9 cellular contexts compared by ENCODE assay signal in genomic region chr20:21521596-21522478, GRCh38. TPM values are rescaled to one million over a fixed set of nuclear protein-coding genes. Genes with fewer than 3 reads are reported as not detected.
DNase-seq lines count a peak whose midpoint lies in the region; ATAC-seq, FAIRE-seq and TF ChIP-seq lines count a peak whose summit lies in the region.
"Had no signal": no experiment of that assay in that cellular context is flagged by ENCODE, and none has a peak within 500 bp of the region (broad histone marks: within the 10 kb centered on the region; RNA-seq: fewer than 3 reads in every experiment).

No MANE protein-coding gene starts in this region.

- no peak overlapping the region for H2AFZ ChIP-seq in keratinocyte (ENCODE audit: control insufficient read depth, low read length)

- dilution Hi-C loops in keratinocyte (cut with MboI; ENCODE audit: extremely low pct_ligation_motif_present, low sequenced_read_pairs), result no loop called here

- H3K36me3 ChIP-seq in keratinocyte (ENCODE audit: control insufficient read depth in 2 of 2, extremely low read depth in 1 of 2, insufficient read depth in 2 of 2, low read length in 2 of 2), result no peaks in the 10 kb centered on the region
- H3K36me3 ChIP-seq in suprapubic skin, result no peaks in the 10 kb centered on the region
- H3K36me3 ChIP-seq: ovary had no signal

- FAIRE-seq in keratinocyte (lab: Jason Lieb, UNC), result no peak

- H3K27ac ChIP-seq in VCaP (peak overlapping the region; percentile 75), keratinocyte (ENCODE audit: control insufficient read depth, insufficient read depth, low read length) (no peak overlapping the region), suprapubic skin (no peak overlapping the region)
- H3K27ac ChIP-seq: ovary had no signal

- TF ChIP-seq EP300 in suprapubic skin (IDR thresholded peaks at IDR 0.05), result no peak

- TF ChIP-seq CTCF in VCaP (conservative IDR thresholded peaks at IDR 0.05) (0 out of 2 replicates have a peak, but pooled peaks have one; percentile 31), keratinocyte (optimal IDR thresholded peaks at IDR 0.05 in 1 of 3, IDR thresholded peaks at IDR 0.05 in 1 of 3, conservative IDR thresholded peaks at IDR 0.05 in 1 of 3; ENCODE audit: extremely low read depth in 1 of 3, insufficient read depth in 2 of 3, low read length in 3 of 3) (no peak), suprapubic skin (IDR thresholded peaks at IDR 0.05) (no peak)

- POLR2A ChIA-PET in activated naive CD8-positive, alpha-beta T cell treated with anti-CD3 and anti-CD28 coated beads, Interleukin-2, amount 10 ng/mL, durations not matched to agents 7 days and 5 days (lab: Charles Lee), result no interaction called here

- no peak for ATAC-seq in activated naive CD8-positive, alpha-beta T cell treated with anti-CD3 and anti-CD28 coated beads, Interleukin-2, amount 10 ng/mL, durations not matched to agents 7 days and 5 days (ENCODE audit: low read depth)
- no peak for ATAC-seq in activated T-helper 17 cell treated with anti-CD3 and anti-CD28 coated beads, Interleukin-2, amount 50 U/mL, for 72 hours (replicated peaks)
- no peak for ATAC-seq in GM18907 (IDR thresholded peaks at IDR 0.05; ENCODE audit: unreplicated experiment)

- H3K27me3 ChIP-seq in keratinocyte (ENCODE audit: control insufficient read depth, extremely low read depth, insufficient read depth, low read length) (peaks cover 91% of the 10 kb centered on the region), suprapubic skin (peaks cover 96% of the 10 kb centered on the region)
- H3K27me3 ChIP-seq: ovary had no signal

- H3K36me3 Mint-ChIP-seq in activated naive CD8-positive, alpha-beta T cell treated with anti-CD3 and anti-CD28 coated beads, Interleukin-2, amount 10 ng/mL, durations not matched to agents 7 days and 5 days, result no peaks in the 10 kb centered on the region
- H3K36me3 Mint-ChIP-seq in activated naive CD8-positive, alpha-beta T cell treated with anti-CD3 and anti-CD28 coated beads for 36 hours, result no peaks in the 10 kb centered on the region
- peaks cover 16% of the 10 kb centered on the region for H3K36me3 Mint-ChIP-seq in activated T-helper 17 cell treated with anti-CD3 and anti-CD28 coated beads, Interleukin-2, amount 50 U/mL, for 72 hours (ENCODE audit: low read depth)

- H3K9me1 ChIP-seq in keratinocyte (ENCODE audit: control insufficient read depth, extremely low read depth, insufficient read depth, low read length), result no peaks in the 10 kb centered on the region

- H3K4me1 ChIP-seq in keratinocyte (ENCODE audit: control insufficient read depth, extremely low read depth, insufficient read depth, low read length), result no peaks in the 10 kb centered on the region
- H3K4me1 ChIP-seq in suprapubic skin, result peaks cover 18% of the 10 kb centered on the region

- H3K27ac Mint-ChIP-seq in activated naive CD8-positive, alpha-beta T cell treated with anti-CD3 and anti-CD28 coated beads, Interleukin-2, amount 10 ng/mL, durations not matched to agents 7 days and 5 days, result peak overlapping the region; percentile 78
- no peak overlapping the region for H3K27ac Mint-ChIP-seq in activated naive CD8-positive, alpha-beta T cell treated with anti-CD3 and anti-CD28 coated beads for 36 hours
- no peak overlapping the region for H3K27ac Mint-ChIP-seq in activated T-helper 17 cell treated with anti-CD3 and anti-CD28 coated beads, Interleukin-2, amount 50 U/mL, for 72 hours

- no peak overlapping the region for H3K4me3 ChIP-seq in keratinocyte (ENCODE audit: control insufficient read depth in 2 of 3, extremely low read depth in 1 of 3, insufficient read depth in 2 of 3, low read depth in 1 of 3, low read length in 3 of 3)
- peak overlapping the region; percentile 27 for H3K4me3 ChIP-seq in suprapubic skin
- H3K4me3 ChIP-seq: ovary had no signal

- TF ChIP-seq POLR2A in suprapubic skin (IDR thresholded peaks at IDR 0.05), result no peak

- H3K79me2 ChIP-seq in keratinocyte (ENCODE audit: control insufficient read depth, insufficient read depth, low read length), result no peaks in the 10 kb centered on the region

- no peaks in the 10 kb centered on the region for H3K9me3 Mint-ChIP-seq in activated naive CD8-positive, alpha-beta T cell treated with anti-CD3 and anti-CD28 coated beads, Interleukin-2, amount 10 ng/mL, durations not matched to agents 7 days and 5 days
- no peaks in the 10 kb centered on the region for H3K9me3 Mint-ChIP-seq in activated naive CD8-positive, alpha-beta T cell treated with anti-CD3 and anti-CD28 coated beads for 36 hours
- no peaks in the 10 kb centered on the region for H3K9me3 Mint-ChIP-seq in activated T-helper 17 cell treated with anti-CD3 and anti-CD28 coated beads, Interleukin-2, amount 50 U/mL, for 72 hours

- no peaks in the 10 kb centered on the region for H3K9me3 ChIP-seq in keratinocyte (ENCODE audit: control insufficient read depth, low read depth, low read length)
- no peaks in the 10 kb centered on the region for H3K9me3 ChIP-seq in suprapubic skin
- H3K9me3 ChIP-seq: ovary had no signal

- peaks cover 12% of the 10 kb centered on the region for H3K4me1 Mint-ChIP-seq in activated naive CD8-positive, alpha-beta T cell treated with anti-CD3 and anti-CD28 coated beads, Interleukin-2, amount 10 ng/mL, durations not matched to agents 7 days and 5 days
- peaks cover 18% of the 10 kb centered on the region for H3K4me1 Mint-ChIP-seq in activated naive CD8-positive, alpha-beta T cell treated with anti-CD3 and anti-CD28 coated beads for 36 hours
- no peaks in the 10 kb centered on the region for H3K4me1 Mint-ChIP-seq in activated T-helper 17 cell treated with anti-CD3 and anti-CD28 coated beads, Interleukin-2, amount 50 U/mL, for 72 hours

- no peaks in the 10 kb centered on the region for H4K20me1 ChIP-seq in keratinocyte (ENCODE audit: control insufficient read depth, extremely low read depth, insufficient read depth, low read length)

- H3K4me2 ChIP-seq in keratinocyte (ENCODE audit: control insufficient read depth, extremely low read depth, insufficient read depth, low read depth, low read length), result peak overlapping the region; percentile 23

- WGBS in suprapubic skin, result 2% methylated on average over 14 of the region's 104 CpGs

- peak; percentile 36 for DNase-seq in activated naive CD8-positive, alpha-beta T cell treated with anti-CD3 and anti-CD28 coated beads, Interleukin-2, amount 10 ng/mL, durations not matched to agents 7 days and 5 days
- DNase-seq in activated naive CD8-positive, alpha-beta T cell treated with anti-CD3 and anti-CD28 coated beads for 36 hours, result no peak
- no peak for DNase-seq in keratinocyte (ENCODE audit: low read depth, low spot score)
- no peak for DNase-seq in suprapubic skin (ENCODE audit: low spot score in 2 of 2)
- no peak for DNase-seq in RPMI8226
- DNase-seq: ovary had no signal

- H3K9ac ChIP-seq in keratinocyte (ENCODE audit: control insufficient read depth, extremely low read depth, insufficient read depth, low read length), result no peak overlapping the region

- H3K4me3 Mint-ChIP-seq in activated naive CD8-positive, alpha-beta T cell treated with anti-CD3 and anti-CD28 coated beads, Interleukin-2, amount 10 ng/mL, durations not matched to agents 7 days and 5 days, result peak overlapping the region; percentile 37
- no peak overlapping the region for H3K4me3 Mint-ChIP-seq in activated naive CD8-positive, alpha-beta T cell treated with anti-CD3 and anti-CD28 coated beads for 36 hours
- no peak overlapping the region for H3K4me3 Mint-ChIP-seq in activated T-helper 17 cell treated with anti-CD3 and anti-CD28 coated beads, Interleukin-2, amount 50 U/mL, for 72 hours

- H3K27me3 Mint-ChIP-seq in activated naive CD8-positive, alpha-beta T cell treated with anti-CD3 and anti-CD28 coated beads, Interleukin-2, amount 10 ng/mL, durations not matched to agents 7 days and 5 days, result peaks cover 86% of the 10 kb centered on the region
- H3K27me3 Mint-ChIP-seq in activated naive CD8-positive, alpha-beta T cell treated with anti-CD3 and anti-CD28 coated beads for 36 hours, result peaks cover 90% of the 10 kb centered on the region
- peaks cover 77% of the 10 kb centered on the region for H3K27me3 Mint-ChIP-seq in activated T-helper 17 cell treated with anti-CD3 and anti-CD28 coated beads, Interleukin-2, amount 50 U/mL, for 72 hours

RNA-seq across cellular contexts. Expression of gene NKX2-2, which starts 8.0 kb away (rescaled TPM):
- total RNA-seq in activated naive CD8-positive, alpha-beta T cell treated with anti-CD3 and anti-CD28 coated beads, Interleukin-2, amount 10 ng/mL, durations not matched to agents 7 days and 5 days, result not detected
- total RNA-seq in activated naive CD8-positive, alpha-beta T cell treated with anti-CD3 and anti-CD28 coated beads for 36 hours, result not detected
- not detected in 3 replicates for polyA plus RNA-seq in keratinocyte
- polyA plus RNA-seq in keratinocyte (2011; ENCODE audit: low read depth), result not detected
- not detected in 2 replicates for polyA plus RNA-seq in keratinocyte (2011; cell fraction: cytosol; rRNA removed)
- not detected in 2 replicates for polyA plus RNA-seq in keratinocyte (2011; cell fraction: nucleus; rRNA removed)
- polyA plus RNA-seq in keratinocyte (2012; ENCODE audit: low replicate concordance), result not detected in 2 replicates
- polyA minus RNA-seq in keratinocyte, result not detected in 3 replicates
- not detected for polyA minus RNA-seq in keratinocyte (2011; cell fraction: cytosol; rRNA and poly(A)+ RNA removed)
- polyA minus RNA-seq in keratinocyte (2011; cell fraction: nucleus; rRNA and poly(A)+ RNA removed), result not detected in 2 replicates
- total RNA-seq in suprapubic skin, result not detected
- not detected for total RNA-seq in activated T-helper 17 cell treated with anti-CD3 and anti-CD28 coated beads, Interleukin-2, amount 50 U/mL, for 72 hours
- total RNA-seq: ovary had no signal
- polyA plus RNA-seq: ovary had no signal
